In genomic region chr10:124420254-124420653, GRCh38 we compare ENCODE assay signal across 20 cellular contexts. TPM values are rescaled to one million over a fixed set of nuclear protein-coding genes. Genes with fewer than 3 reads are reported as not detected.
"Had no signal": no experiment of that assay in that cellular context is flagged by ENCODE, and none has a peak within 500 bp of the region (broad histone marks: within the 10 kb centered on the region; RNA-seq: fewer than 3 reads in every experiment).

No MANE protein-coding gene starts in this region.

- H3K27ac ChIP-seq: gastrocnemius medialis, heart left ventricle, neutrophil, parathyroid adenoma, WERI-Rb-1 had no signal

- H2AFZ ChIP-seq: parathyroid adenoma had no signal

- H3K9me3 ChIP-seq: gastrocnemius medialis, heart left ventricle, neutrophil had no signal

- H3K36me3 ChIP-seq: gastrocnemius medialis, heart left ventricle, neutrophil, WERI-Rb-1 had no signal

- H3K9ac ChIP-seq: parathyroid adenoma had no signal

- H3K4me3 ChIP-seq: gastrocnemius medialis, heart left ventricle, lung had no signal

- H3K4me1 ChIP-seq: parathyroid adenoma had no signal

- FAIRE-seq: endothelial cell of umbilical vein had no signal

- H3K27me3 ChIP-seq: gastrocnemius medialis had no signal

- DNase-seq: activated CD4-positive, alpha-beta T cell treated with anti-CD3 and anti-CD28 coated beads for 4 hours; activated CD8-positive, alpha-beta memory T cell treated with anti-CD3 and anti-CD28 coated beads, Interleukin-2, amount 50 U/mL, for 48 hours; activated CD8-positive, alpha-beta T cell treated with anti-CD3 and anti-CD28 coated beads for 36 hours; activated gamma-delta T cell treated with Interleukin-2 at 50 U/mL for 16 hours; activated T-cell treated with anti-CD3 and anti-CD28 coated beads, Interleukin-2, amount 50 U/mL, for 72 hours; amniotic stem cell; cortex of kidney; effector CD8-positive, alpha-beta T cell; gastrocnemius medialis; heart left ventricle; left cardiac atrium; naive B cell; WERI-Rb-1 had no signal

RNA-seq across cellular contexts. Expression of gene NKX1-2, which starts 29.6 kb away (rescaled TPM):
- total RNA-seq: activated CD8-positive, alpha-beta T cell treated with anti-CD3 and anti-CD28 coated beads for 36 hours; activated T-cell treated with anti-CD3 and anti-CD28 coated beads, Interleukin-2, amount 50 U/mL, for 72 hours; cardiac septum; endothelial cell of umbilical vein; fibroblast of lung; gastrocnemius medialis; heart left ventricle; left cardiac atrium; mesothelial cell of epicardium had no signal
- polyA plus RNA-seq: endothelial cell of umbilical vein, fibroblast of lung, heart left ventricle had no signal
